ENCODE assay signal across 12 cellular contexts in the genomic region with DNA sequence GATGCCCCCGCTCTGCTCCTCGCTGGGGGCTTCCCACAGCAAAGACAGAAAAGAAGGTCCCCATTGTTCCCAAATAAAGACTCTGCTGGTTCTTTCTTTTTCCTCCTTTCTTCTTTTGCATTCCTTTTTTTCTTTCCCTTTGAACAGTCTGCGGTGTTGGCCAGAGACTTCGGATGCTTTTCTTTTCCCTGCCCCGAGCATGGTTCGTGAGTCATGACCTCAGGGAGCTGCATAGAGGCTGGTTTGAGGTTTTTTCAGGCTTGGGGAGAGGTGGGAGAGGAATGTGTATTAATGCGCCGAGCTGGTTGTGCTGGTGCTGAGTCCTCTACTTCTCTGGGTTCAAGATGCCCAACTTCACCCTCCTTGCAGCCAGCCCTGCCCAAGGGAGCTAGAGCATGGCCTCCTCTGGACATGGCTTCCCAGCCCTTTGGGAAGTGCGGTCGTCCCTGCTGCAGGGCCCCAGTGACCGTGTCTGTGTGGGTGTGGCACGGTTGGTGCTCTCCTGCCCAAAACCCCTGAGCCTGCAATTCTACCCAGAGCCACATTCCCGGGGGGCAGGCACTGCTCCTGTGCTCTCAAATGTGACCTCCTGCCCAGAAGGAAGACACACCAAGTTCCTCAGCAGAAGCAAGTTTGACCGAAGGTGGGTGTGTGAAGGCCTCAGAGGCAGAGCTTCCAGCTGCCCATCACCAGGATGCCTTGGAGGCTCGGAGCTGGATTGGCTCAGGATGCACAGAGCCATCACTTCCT. TPM values are rescaled to one million over a fixed set of nuclear protein-coding genes. Genes with fewer than 3 reads are reported as not detected.
DNase-seq lines count a peak whose midpoint lies in the region; ATAC-seq and TF ChIP-seq lines count a peak whose summit lies in the region.
"Had no signal": no experiment of that assay in that cellular context is flagged by ENCODE, and none has a peak within 500 bp of the region (broad histone marks: within the 10 kb centered on the region; RNA-seq: fewer than 3 reads in every experiment).

No MANE protein-coding gene starts in this region.

- H3K4me3 Mint-ChIP-seq in CD8-positive, alpha-beta T cell = no peak overlapping the region
- no peak overlapping the region for H3K4me3 Mint-ChIP-seq in chondrocyte (ENCODE audit: unreplicated experiment)
- no peak overlapping the region for H3K4me3 Mint-ChIP-seq in activated CD8-positive, alpha-beta T cell treated with anti-CD3 and anti-CD28 coated beads for 36 hours

- CTCF ChIA-PET in CD8-positive, alpha-beta T cell (lab: Charles Lee) = interaction anchor here (1.7 kb wide), 1 partner anchor 30 kb away, joined by 6 read pairs; no protein-coding TSS in a partner anchor
- CTCF ChIA-PET in GM10248 (lab: Yijun Ruan, JAX) = interaction anchor here (1.2 to 5.5 kb wide), 6 partner anchors 8 to 46 kb away, joined by 3 to 45 read pairs (median 4); no protein-coding TSS in a partner anchor
- CTCF ChIA-PET in activated CD8-positive, alpha-beta T cell treated with anti-CD3 and anti-CD28 coated beads for 36 hours (lab: Charles Lee) = no interaction called here

- no peaks in the 10 kb centered on the region for H3K36me3 ChIP-seq in CD8-positive, alpha-beta T cell (ENCODE audit: insufficient read depth, low read length)
- no peaks in the 10 kb centered on the region for H3K36me3 ChIP-seq in mesendoderm (ENCODE audit: control insufficient read depth, insufficient read depth, low read length)

- H3K36me3 Mint-ChIP-seq in CD8-positive, alpha-beta T cell = no peaks in the 10 kb centered on the region
- no peaks in the 10 kb centered on the region for H3K36me3 Mint-ChIP-seq in chondrocyte (ENCODE audit: low read depth)
- no peaks in the 10 kb centered on the region for H3K36me3 Mint-ChIP-seq in activated CD8-positive, alpha-beta T cell treated with anti-CD3 and anti-CD28 coated beads for 36 hours (ENCODE audit: low read depth)
- no peaks in the 10 kb centered on the region for H3K36me3 Mint-ChIP-seq in activated naive CD4-positive, alpha-beta T cell treated with anti-CD3 and anti-CD28 coated beads, Interleukin-2, amount 50 U/mL, for 72 hours

- H2BK120ac ChIP-seq in mesendoderm (ENCODE audit: low read depth, low read length) = no peak overlapping the region

- TF ChIP-seq CTCF in CD8-positive, alpha-beta T cell (IDR thresholded peaks at IDR 0.05) = no peak
- TF ChIP-seq CTCF in chondrocyte (IDR thresholded peaks at IDR 0.05) (no peak), GM10248 (IDR thresholded peaks at IDR 0.05; ENCODE audit: control extremely low read depth, extremely low read depth, low read depth, missing control alignments) (no peak)
- TF ChIP-seq CTCF in activated CD8-positive, alpha-beta T cell treated with anti-CD3 and anti-CD28 coated beads for 36 hours (IDR thresholded peaks at IDR 0.05) = no peak

- no peak overlapping the region for H3K4me2 ChIP-seq in mesendoderm (ENCODE audit: low read length)

- H3K18ac ChIP-seq in mesendoderm (ENCODE audit: low read length) = no peak overlapping the region

- H3K9me3 ChIP-seq in CD8-positive, alpha-beta T cell (ENCODE audit: low read length) = no peaks in the 10 kb centered on the region

- H3K27me3 ChIP-seq in CD8-positive, alpha-beta T cell (ENCODE audit: insufficient read depth, low read length) = no peaks in the 10 kb centered on the region
- H3K27me3 ChIP-seq in mesendoderm (ENCODE audit: insufficient read depth, low read length, poor library complexity) = no peaks in the 10 kb centered on the region

- no peak for DNase-seq in CD8-positive, alpha-beta T cell
- DNase-seq in M059J (ENCODE audit: low read depth) = peak; percentile 89
- no peak for DNase-seq in chondrocyte (ENCODE audit: low spot score)
- DNase-seq in mesendoderm = peak; percentile 27
- no peak for DNase-seq in GM10248 (ENCODE audit: extremely low spot score)
- DNase-seq in activated CD8-positive, alpha-beta T cell treated with anti-CD3 and anti-CD28 coated beads for 36 hours = no peak
- no peak for DNase-seq in activated naive CD4-positive, alpha-beta T cell treated with anti-CD3 and anti-CD28 coated beads, Interleukin-2, amount 50 U/mL, for 72 hours (ENCODE audit: low spot score in 2 of 2)
- DNase-seq: COR-L47, KBM-7, retina had no signal

- H2BK15ac ChIP-seq in mesendoderm (replicated peaks; ENCODE audit: low read depth) = no peak overlapping the region

- H3K9me3 Mint-ChIP-seq in CD8-positive, alpha-beta T cell = no peaks in the 10 kb centered on the region
- H3K9me3 Mint-ChIP-seq in chondrocyte (ENCODE audit: low read depth) = no peaks in the 10 kb centered on the region
- no peaks in the 10 kb centered on the region for H3K9me3 Mint-ChIP-seq in activated CD8-positive, alpha-beta T cell treated with anti-CD3 and anti-CD28 coated beads for 36 hours
- no peaks in the 10 kb centered on the region for H3K9me3 Mint-ChIP-seq in activated naive CD4-positive, alpha-beta T cell treated with anti-CD3 and anti-CD28 coated beads, Interleukin-2, amount 50 U/mL, for 72 hours

- H2AK5ac ChIP-seq in mesendoderm (ENCODE audit: low read length) = no peak overlapping the region

- no CpG with 5 or more reads among the region's 15 CpGs for WGBS in mesendoderm (ENCODE audit: extremely low coverage, insufficient coverage, low lambda C conversion rate)

- H3K23ac ChIP-seq in mesendoderm (ENCODE audit: low read length) = no peak overlapping the region

- peaks cover 11% of the 10 kb centered on the region for H3K4me1 ChIP-seq in CD8-positive, alpha-beta T cell (ENCODE audit: insufficient read depth, low read length)
- H3K4me1 ChIP-seq in mesendoderm (ENCODE audit: control insufficient read depth, low read depth, low read length) = no peaks in the 10 kb centered on the region

- POLR2A ChIA-PET in CD8-positive, alpha-beta T cell (lab: Charles Lee) = no interaction called here
- POLR2A ChIA-PET in GM10248 (lab: Yijun Ruan, JAX) = no interaction called here
- POLR2A ChIA-PET in activated CD8-positive, alpha-beta T cell treated with anti-CD3 and anti-CD28 coated beads for 36 hours (lab: Charles Lee) = no interaction called here

- intact Hi-C loops in CD8-positive, alpha-beta T cell (cut with DNase I, micrococcal nuclease) = no loop called here
- intact Hi-C loops in activated CD8-positive, alpha-beta T cell treated with anti-CD3 and anti-CD28 coated beads for 36 hours (cut with micrococcal nuclease) = no loop called here

- no peak overlapping the region for H3K4me3 ChIP-seq in CD8-positive, alpha-beta T cell (ENCODE audit: low read depth, low read length)
- no peak overlapping the region for H3K4me3 ChIP-seq in mesendoderm (ENCODE audit: low read length)
- H3K4me3 ChIP-seq: lung had no signal

- H3K9ac ChIP-seq in mesendoderm (ENCODE audit: low read length) = no peak overlapping the region

- H2BK5ac ChIP-seq in mesendoderm (ENCODE audit: low read length) = no peak overlapping the region

- H3K27ac Mint-ChIP-seq in CD8-positive, alpha-beta T cell = peak overlapping the region; percentile 67
- H3K27ac Mint-ChIP-seq in chondrocyte (ENCODE audit: unreplicated experiment) = peak overlapping the region; percentile 45
- H3K27ac Mint-ChIP-seq in activated CD8-positive, alpha-beta T cell treated with anti-CD3 and anti-CD28 coated beads for 36 hours = no peak overlapping the region
- no peak overlapping the region for H3K27ac Mint-ChIP-seq in activated naive CD4-positive, alpha-beta T cell treated with anti-CD3 and anti-CD28 coated beads, Interleukin-2, amount 50 U/mL, for 72 hours

- ATAC-seq in CD8-positive, alpha-beta T cell = no peak
- ATAC-seq in activated CD8-positive, alpha-beta T cell treated with anti-CD3 and anti-CD28 coated beads for 36 hours = no peak
- ATAC-seq in activated naive CD4-positive, alpha-beta T cell treated with anti-CD3 and anti-CD28 coated beads, Interleukin-2, amount 50 U/mL, for 72 hours = no peak
- no peak for ATAC-seq in HG02970 (IDR thresholded peaks at IDR 0.05; ENCODE audit: low FRiP score, unreplicated experiment)

- H4K5ac ChIP-seq in mesendoderm (ENCODE audit: low read length) = no peak overlapping the region

- no peaks in the 10 kb centered on the region for H3K79me1 ChIP-seq in mesendoderm (ENCODE audit: low read length)

- H4K8ac ChIP-seq in mesendoderm (ENCODE audit: low read depth, low read length) = no peak overlapping the region

- no peak overlapping the region for H3K56ac ChIP-seq in mesendoderm (ENCODE audit: low read length)

- H3K4ac ChIP-seq in mesendoderm (ENCODE audit: low read depth, low read length) = no peak overlapping the region

- peaks cover 13% of the 10 kb centered on the region for H3K4me1 Mint-ChIP-seq in CD8-positive, alpha-beta T cell (ENCODE audit: low read depth)
- peaks cover 9% of the 10 kb centered on the region for H3K4me1 Mint-ChIP-seq in chondrocyte (ENCODE audit: low read depth)
- H3K4me1 Mint-ChIP-seq in activated CD8-positive, alpha-beta T cell treated with anti-CD3 and anti-CD28 coated beads for 36 hours (ENCODE audit: low read depth) = peaks cover 22% of the 10 kb centered on the region

- H3K79me2 ChIP-seq in mesendoderm (ENCODE audit: control insufficient read depth, insufficient read depth, low read length) = no peaks in the 10 kb centered on the region

- peaks cover 7% of the 10 kb centered on the region for H3K27me3 Mint-ChIP-seq in CD8-positive, alpha-beta T cell (ENCODE audit: low read depth)
- peaks cover 6% of the 10 kb centered on the region for H3K27me3 Mint-ChIP-seq in chondrocyte (ENCODE audit: low read depth)
- peaks cover 5% of the 10 kb centered on the region for H3K27me3 Mint-ChIP-seq in activated CD8-positive, alpha-beta T cell treated with anti-CD3 and anti-CD28 coated beads for 36 hours

- no peak overlapping the region for H3K27ac ChIP-seq in CD8-positive, alpha-beta T cell (ENCODE audit: low read depth, low read length)
- H3K27ac ChIP-seq in mesendoderm (ENCODE audit: low read depth, low read length) = no peak overlapping the region

RNA-seq across cellular contexts. Expression of a gene that starts 9.0 kb away (rescaled TPM):
- 1 to 10 TPM; 4.6 to 5.5 TPM for total RNA-seq in CD8-positive, alpha-beta T cell
- 0.10 TPM in 1 of 2 replicates, not detected in the other for total RNA-seq in M059J (2014; rRNA removed; shearing (Covaris generic))
- total RNA-seq in chondrocyte = 6.3 to 12.3 TPM (median 10.6 TPM) in 3 replicates
- 3.3 TPM for polyA plus RNA-seq in mesendoderm (2013, experiment 1 of 2)
- polyA plus RNA-seq in mesendoderm (2013, experiment 2 of 2) = 3.3 TPM
- 1 to 10 TPM; 4.2 to 4.3 TPM for total RNA-seq in activated CD8-positive, alpha-beta T cell treated with anti-CD3 and anti-CD28 coated beads for 36 hours
- total RNA-seq in activated naive CD4-positive, alpha-beta T cell treated with anti-CD3 and anti-CD28 coated beads, Interleukin-2, amount 50 U/mL, for 72 hours = under 1 TPM; 0.20 to 0.80 TPM

Comparison
In these comparisons a context has a peak if more than half of its experiments do, and no peak if none do; other contexts are left out.
1. DNase-seq: peak in M059J (single experiment) and mesendoderm (single experiment); none in CD8-positive, alpha-beta T cell (0 of 7), chondrocyte (single experiment), GM10248 (single experiment), activated CD8-positive, alpha-beta T cell treated with anti-CD3 and anti-CD28 coated beads for 36 hours (single experiment) and activated naive CD4-positive, alpha-beta T cell treated with anti-CD3 and anti-CD28 coated beads, Interleukin-2, amount 50 U/mL, for 72 hours (0 of 2).
2. H3K27ac Mint-ChIP-seq: peak in CD8-positive, alpha-beta T cell (single experiment) and chondrocyte (single experiment); none in activated CD8-positive, alpha-beta T cell treated with anti-CD3 and anti-CD28 coated beads for 36 hours (single experiment) and activated naive CD4-positive, alpha-beta T cell treated with anti-CD3 and anti-CD28 coated beads, Interleukin-2, amount 50 U/mL, for 72 hours (0 of 2).